ENCODE assay signal across 11 cellular contexts in the genomic region with DNA sequence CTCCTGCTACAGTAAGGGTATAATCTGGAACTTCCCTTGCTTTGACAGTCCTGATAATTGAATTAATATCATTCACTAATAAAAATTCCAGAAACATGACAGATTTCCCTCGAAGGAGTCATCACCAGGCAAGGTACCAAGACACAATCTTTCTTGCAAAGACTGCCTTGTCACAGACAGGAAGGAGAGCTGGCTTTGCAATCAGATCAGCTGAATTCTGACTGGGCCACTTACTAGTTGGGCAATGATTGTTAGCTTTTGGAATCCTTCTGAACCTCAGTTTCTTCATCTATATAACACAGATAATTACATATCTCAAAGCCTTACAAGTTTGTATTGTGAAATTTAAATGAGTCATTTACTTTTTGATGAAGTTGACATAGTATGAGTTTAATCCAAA.
DNase-seq lines count a peak whose midpoint lies in the region; ATAC-seq, FAIRE-seq and TF ChIP-seq lines count a peak whose summit lies in the region.
"Had no signal": no experiment of that assay in that cellular context is flagged by ENCODE, and none has a peak within 500 bp of the region (broad histone marks: within the 10 kb centered on the region; RNA-seq: fewer than 3 reads in every experiment).

No MANE protein-coding gene starts in this region.

- H3K36me3 Mint-ChIP-seq in CD14-positive monocyte, result no peaks in the 10 kb centered on the region

- H3K9me3 ChIP-seq in Panc1 (ENCODE audit: control insufficient read depth, insufficient read depth, low read depth, low read length) (peaks cover 10% of the 10 kb centered on the region; the same call in 1 of the 2 replicates), pancreas (no peaks in the 10 kb centered on the region), aorta (ENCODE audit: control insufficient read depth, low read length) (no peaks in the 10 kb centered on the region)
- H3K9me3 ChIP-seq: right atrium auricular region had no signal

- BruUV-seq in Panc1 (replicated peaks; lab: Mats Ljungman, UMichigan), result no TSS peak

- WGBS in pancreas, 2 donors, result 14 to 22% methylated on average over 1 of the region's 1 CpG
- WGBS in aorta, 2 donors, result 6 to 11% methylated on average over 1 of the region's 1 CpG

- no peak for FAIRE-seq in pancreas (lab: Jason Lieb, UNC)

- in situ Hi-C loops in Panc1 (cut with HindIII; ENCODE audit: low pct_unique_long_range_greater_than_20kb, low sequenced_read_pairs), result no loop called here

- no peak overlapping the region for H3K4me3 Mint-ChIP-seq in CD14-positive monocyte
- H3K4me3 Mint-ChIP-seq: effector memory CD8-positive, alpha-beta T cell had no signal

- H3K27ac Mint-ChIP-seq in CD14-positive monocyte, result no peak overlapping the region
- H3K27ac Mint-ChIP-seq: effector memory CD8-positive, alpha-beta T cell had no signal

- peaks cover 0 to 4% (median 1%) of the 10 kb centered on the region in 3 donors for H3K27me3 Mint-ChIP-seq in CD14-positive monocyte (ENCODE audit: low read depth in 3 of 3)
- H3K27me3 Mint-ChIP-seq: effector memory CD8-positive, alpha-beta T cell had no signal

- H3K27ac ChIP-seq in Panc1 (ENCODE audit: low read length) (peak overlapping the region; percentile 93), pancreas (no peak overlapping the region), aorta (ENCODE audit: low read depth in 1 of 2, low read length in 2 of 2) (no peak overlapping the region)
- H3K27ac ChIP-seq: right atrium auricular region had no signal

- POLR2A ChIA-PET in Panc1 (lab: Charles Lee), result interaction anchor here (0.5 kb wide), 1 partner anchor 48 kb away, joined by 3 read pairs; no protein-coding TSS in a partner anchor

- CTCF ChIA-PET in Panc1 (lab: Charles Lee), result interaction anchor here (1.2 kb wide), 1 partner anchor 188 kb away, joined by 4 read pairs; no protein-coding TSS in a partner anchor

- H3K27me3 ChIP-seq in Panc1 (ENCODE audit: control insufficient read depth, insufficient read depth, low read length) (no peaks in the 10 kb centered on the region), pancreas (peaks cover 0 to 4% (median 0%) of the 10 kb centered on the region in 4 donors), aorta (ENCODE audit: control insufficient read depth in 1 of 2, insufficient read depth in 2 of 2, low read length in 1 of 2) (no peaks in the 10 kb centered on the region)
- H3K27me3 ChIP-seq: right atrium auricular region had no signal

- H3K4me1 ChIP-seq in Panc1 (ENCODE audit: control insufficient read depth, insufficient read depth, low read length) (peaks cover 29% of the 10 kb centered on the region), pancreas (peaks cover 0 to 9% (median 5%) of the 10 kb centered on the region in 3 donors), aorta (ENCODE audit: control insufficient read depth in 1 of 2, insufficient read depth in 2 of 2, low read length in 2 of 2) (no peaks in the 10 kb centered on the region)

- no peaks in the 10 kb centered on the region for H3K4me1 Mint-ChIP-seq in CD14-positive monocyte

- H3K36me3 ChIP-seq in Panc1 (ENCODE audit: control insufficient read depth, insufficient read depth, low read length) (no peaks in the 10 kb centered on the region), pancreas (no peaks in the 10 kb centered on the region), aorta (ENCODE audit: control insufficient read depth in 1 of 2, insufficient read depth in 2 of 2, low read length in 1 of 2) (no peaks in the 10 kb centered on the region)
- H3K36me3 ChIP-seq: right atrium auricular region had no signal

- H3K4me3 ChIP-seq in Panc1 (ENCODE audit: low read depth in 2 of 2, low read length in 2 of 2), result peak overlapping the region; percentile 3 to 41; a peak in 2 of 4 replicates
- H3K4me3 ChIP-seq in pancreas, result no peak overlapping the region
- H3K4me3 ChIP-seq in aorta (ENCODE audit: low read length in 2 of 2), result no peak overlapping the region
- H3K4me3 ChIP-seq: right atrium auricular region had no signal

- peak; percentile 90 for DNase-seq in ELR (ENCODE audit: low read depth)
- peak; percentile 96 for DNase-seq in Panc1 (ENCODE audit: low read depth, low spot score)
- DNase-seq in pancreas, result no peak
- no peak for DNase-seq in CD14-positive monocyte (ENCODE audit: low spot score)
- no peak for DNase-seq in aorta
- no peak for DNase-seq in central memory CD4-positive, alpha-beta T cell
- DNase-seq: effector memory CD8-positive, alpha-beta T cell; Karpas-422 had no signal

- TF ChIP-seq CTCF in Panc1 (IDR thresholded peaks at IDR 0.05), result no peak
- TF ChIP-seq CTCF in pancreas (IDR thresholded peaks at IDR 0.05), result no peak
- TF ChIP-seq CTCF in CD14-positive monocyte (IDR thresholded peaks at IDR 0.05), result no peak

- intact Hi-C loops in Panc1 (cut with micrococcal nuclease; ENCODE audit: unreplicated experiment) (no loop called here), pancreas (cut with DNase I) (no loop called here), CD14-positive monocyte (cut with micrococcal nuclease) (no loop called here), aorta (cut with DNase I) (no loop called here)

- peaks cover 0 to 6% (median 2%) of the 10 kb centered on the region in 7 donors for H3K9me3 Mint-ChIP-seq in CD14-positive monocyte

- ATAC-seq in Panc1, result peak; percentile 91
- peak; percentile 65 for ATAC-seq in esophagus mucosa
- ATAC-seq in pancreas, result peak in 3 of 4 donors; percentile 34 to 78 (median 42)
- ATAC-seq in aorta (ENCODE audit: low FRiP score), result no peak
- ATAC-seq in GM18502 (IDR thresholded peaks at IDR 0.05; ENCODE audit: poor library complexity, unreplicated experiment), result no peak
- ATAC-seq: effector memory CD8-positive, alpha-beta T cell had no signal

Comparison
In these comparisons a context has a peak if more than half of its experiments do, and no peak if none do; other contexts are left out.
1. DNase-seq: peak in ELR (single experiment) and Panc1 (single experiment); none in pancreas (0 of 6), CD14-positive monocyte (single experiment), aorta (0 of 2) and central memory CD4-positive, alpha-beta T cell (single experiment).
2. ATAC-seq: peak in Panc1 (single experiment), esophagus mucosa (single experiment) and pancreas (3 of 4); none in aorta (single experiment) and GM18502 (single experiment).
3. H3K4me3 ChIP-seq: peak in Panc1 (2 of 2); none in pancreas (0 of 4) and aorta (0 of 2).